16 cellular contexts compared by ENCODE assay signal in genomic region chr3:78565712-78566111, GRCh38.
DNase-seq lines count a peak whose midpoint lies in the region; ATAC-seq, FAIRE-seq and TF ChIP-seq lines count a peak whose summit lies in the region.
"Had no signal": no experiment of that assay in that cellular context is flagged by ENCODE, and none has a peak within 500 bp of the region (broad histone marks: within the 10 kb centered on the region; RNA-seq: fewer than 3 reads in every experiment).

No MANE protein-coding gene starts in this region.

- ATAC-seq in GM18909 (IDR thresholded peaks at IDR 0.05; ENCODE audit: poor library complexity, unreplicated experiment) (no peak), HG03039 (IDR thresholded peaks at IDR 0.05; ENCODE audit: unreplicated experiment) (no peak)
- ATAC-seq: CD8-positive, alpha-beta T cell had no signal

- H2AFZ ChIP-seq in hepatocyte = no peak overlapping the region
- H2AFZ ChIP-seq: GM23248 had no signal

- no peaks in the 10 kb centered on the region for H3K9me3 ChIP-seq in hepatocyte (ENCODE audit: low read depth)
- H3K9me3 ChIP-seq: HAP-1 had no signal

- no peaks in the 10 kb centered on the region for H3K36me3 ChIP-seq in bronchial epithelial cell (ENCODE audit: control insufficient read depth, insufficient read depth, low read length)
- H3K36me3 ChIP-seq in hepatocyte (replicated peaks; ENCODE audit: insufficient read depth, low read depth) = no peaks in the 10 kb centered on the region
- H3K36me3 ChIP-seq: BLaER1 treated with 17β-estradiol and CSF1 and Interleukin-3, amounts not matched to agents 10 nM and 100 nM; HAP-1 had no signal

- no peak for FAIRE-seq in bronchial epithelial cell (lab: Jason Lieb, UNC)
- FAIRE-seq: GM19239 had no signal

- H3K27ac ChIP-seq in hepatocyte = no peak overlapping the region
- H3K27ac ChIP-seq: BLaER1 treated with 17β-estradiol and CSF1 and Interleukin-3, amounts not matched to agents 10 nM and 100 nM; GM23248 had no signal

- H3K4me2 ChIP-seq in hepatocyte = no peak overlapping the region
- H3K4me2 ChIP-seq: BLaER1 treated with 17β-estradiol and CSF1 and Interleukin-3, amounts not matched to agents 10 nM and 100 nM had no signal

- 96% methylated on average over 1 of the region's 1 CpG for WGBS in hepatocyte (ENCODE audit: low lambda C conversion rate, missing lambda C conversion rate)

- no peak overlapping the region for H3K4me3 ChIP-seq in bronchial epithelial cell (ENCODE audit: low read depth, low read length)
- no peak overlapping the region for H3K4me3 ChIP-seq in fibroblast of mammary gland (ENCODE audit: control insufficient read depth, low read depth, low read length)
- no peak overlapping the region for H3K4me3 ChIP-seq in hepatocyte
- H3K4me3 ChIP-seq: BLaER1 treated with 17β-estradiol and CSF1 and Interleukin-3, amounts not matched to agents 10 nM and 100 nM; GM23248; HAP-1 had no signal

- H3K9me2 ChIP-seq in hepatocyte (replicated peaks; ENCODE audit: insufficient read depth) = no peaks in the 10 kb centered on the region

- H3K79me2 ChIP-seq in hepatocyte = no peaks in the 10 kb centered on the region

- H3K27me3 ChIP-seq in bronchial epithelial cell (ENCODE audit: control insufficient read depth, insufficient read depth, low read length) (no peaks in the 10 kb centered on the region), hepatocyte (no peaks in the 10 kb centered on the region)
- H3K27me3 ChIP-seq: BLaER1 treated with 17β-estradiol and CSF1 and Interleukin-3, amounts not matched to agents 10 nM and 100 nM had no signal

- H3K4me1 ChIP-seq in hepatocyte (ENCODE audit: insufficient read depth) = no peaks in the 10 kb centered on the region
- H3K4me1 ChIP-seq: HAP-1 had no signal

- DNase-seq in HT1080 (ENCODE audit: low read depth) (peak; percentile 12), bronchial epithelial cell (ENCODE audit: low read depth) (peak; percentile 49), fibroblast of mammary gland (ENCODE audit: low read depth) (peak; percentile 2), kidney tubule cell (ENCODE audit: low spot score) (peak; percentile 17), hepatocyte (ENCODE audit: low spot score) (no peak)
- DNase-seq: Calu3; CD8-positive, alpha-beta T cell; DMS79 treated with DMSO at 0.1 percent for 48 hours; GF-D8; GM23248; IMR-90 had no signal

- TF ChIP-seq CTCF in bronchial epithelial cell (IDR thresholded peaks at IDR 0.05; ENCODE audit: insufficient read depth, low read length, severe bottlenecking) (no peak), fibroblast of mammary gland (conservative IDR thresholded peaks at IDR 0.05; ENCODE audit: control insufficient read depth, insufficient read depth, low read depth, low read length) (no peak), hepatocyte (IDR thresholded peaks at IDR 0.05; ENCODE audit: poor library complexity) (no peak)

- H4K20me1 ChIP-seq in hepatocyte (ENCODE audit: insufficient read depth, poor library complexity, severe bottlenecking) = no peaks in the 10 kb centered on the region
- H4K20me1 ChIP-seq: BLaER1 treated with 17β-estradiol and CSF1 and Interleukin-3, amounts not matched to agents 10 nM and 100 nM had no signal
